2 cellular contexts compared by ENCODE assay signal in genomic region chr11:77060234-77060633, GRCh38.
TF ChIP-seq lines count a peak whose summit lies in the region.

No MANE protein-coding gene starts in this region.

TF ChIP-seq in A549, 52 proteins besides CTCF, POLR2A, EP300 and RAD21:
- TF ChIP-seq TFCP2L1 (CRISPR knock-in tag; IDR thresholded peaks at IDR 0.05) (no peak), HEYL (CRISPR knock-in tag; IDR thresholded peaks at IDR 0.05) (no peak), CBX2 (IDR thresholded peaks at IDR 0.05; ENCODE audit: borderline replicate concordance, low read depth) (no peak), CHD2 (IDR thresholded peaks at IDR 0.05; ENCODE audit: low read length, partially characterized antibody) (no peak), BHLHE40 (IDR thresholded peaks at IDR 0.05; ENCODE audit: low read depth, low read length) (no peak), CBX8 (IDR thresholded peaks at IDR 0.05) (no peak), NPAS2 (CRISPR knock-in tag; IDR thresholded peaks at IDR 0.05; ENCODE audit: borderline replicate concordance) (no peak), EHF (CRISPR knock-in tag; IDR thresholded peaks at IDR 0.05) (no peak), HDAC2 (IDR thresholded peaks at IDR 0.05) (no peak), SMC3 (IDR thresholded peaks at IDR 0.05) (no peak), SREBF2 (IDR thresholded peaks at IDR 0.05) (no peak), MAFK (IDR thresholded peaks at IDR 0.05; ENCODE audit: partially characterized antibody) (no peak), TP53 (CRISPR knock-in tag; IDR thresholded peaks at IDR 0.05) (no peak), FOXS1 (CRISPR knock-in tag; IDR thresholded peaks at IDR 0.05) (no peak), ZSCAN20 (CRISPR knock-in tag; IDR thresholded peaks at IDR 0.05) (no peak), CHD4 (IDR thresholded peaks at IDR 0.05; ENCODE audit: borderline replicate concordance) (no peak)
- TF ChIP-seq, protein P1, sequence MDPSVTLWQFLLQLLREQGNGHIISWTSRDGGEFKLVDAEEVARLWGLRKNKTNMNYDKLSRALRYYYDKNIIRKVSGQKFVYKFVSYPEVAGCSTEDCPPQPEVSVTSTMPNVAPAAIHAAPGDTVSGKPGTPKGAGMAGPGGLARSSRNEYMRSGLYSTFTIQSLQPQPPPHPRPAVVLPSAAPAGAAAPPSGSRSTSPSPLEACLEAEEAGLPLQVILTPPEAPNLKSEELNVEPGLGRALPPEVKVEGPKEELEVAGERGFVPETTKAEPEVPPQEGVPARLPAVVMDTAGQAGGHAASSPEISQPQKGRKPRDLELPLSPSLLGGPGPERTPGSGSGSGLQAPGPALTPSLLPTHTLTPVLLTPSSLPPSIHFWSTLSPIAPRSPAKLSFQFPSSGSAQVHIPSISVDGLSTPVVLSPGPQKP (IDR thresholded peaks at IDR 0.05; ENCODE audit: low read depth, low read length), result no peak
- TF ChIP-seq, protein P2, sequence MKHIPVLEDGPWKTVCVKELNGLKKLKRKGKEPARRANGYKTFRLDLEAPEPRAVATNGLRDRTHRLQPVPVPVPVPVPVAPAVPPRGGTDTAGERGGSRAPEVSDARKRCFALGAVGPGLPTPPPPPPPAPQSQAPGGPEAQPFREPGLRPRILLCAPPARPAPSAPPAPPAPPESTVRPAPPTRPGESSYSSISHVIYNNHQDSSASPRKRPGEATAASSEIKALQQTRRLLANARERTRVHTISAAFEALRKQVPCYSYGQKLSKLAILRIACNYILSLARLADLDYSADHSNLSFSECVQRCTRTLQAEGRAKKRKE (CRISPR knock-in tag; IDR thresholded peaks at IDR 0.05; ENCODE audit: low read depth), result no peak

TF ChIP-seq in HepG2, 621 proteins besides CTCF, POLR2A, EP300 and RAD21:
- peak; percentile 94 for TF ChIP-seq ZNF12 (CRISPR knock-in tag; IDR thresholded peaks at IDR 0.05)
- TF ChIP-seq REL (CRISPR knock-in tag; conservative IDR thresholded peaks at IDR 0.05), result no peak
- TF ChIP-seq ZSCAN25 (CRISPR knock-in tag; IDR thresholded peaks at IDR 0.05), result no peak
- TF ChIP-seq ZNF557 (CRISPR knock-in tag; IDR thresholded peaks at IDR 0.05), result no peak
- TF ChIP-seq DR1 (CRISPR knock-in tag; IDR thresholded peaks at IDR 0.05), result no peak
